ENCODE assay signal across 2 cellular contexts in the genomic region with DNA sequence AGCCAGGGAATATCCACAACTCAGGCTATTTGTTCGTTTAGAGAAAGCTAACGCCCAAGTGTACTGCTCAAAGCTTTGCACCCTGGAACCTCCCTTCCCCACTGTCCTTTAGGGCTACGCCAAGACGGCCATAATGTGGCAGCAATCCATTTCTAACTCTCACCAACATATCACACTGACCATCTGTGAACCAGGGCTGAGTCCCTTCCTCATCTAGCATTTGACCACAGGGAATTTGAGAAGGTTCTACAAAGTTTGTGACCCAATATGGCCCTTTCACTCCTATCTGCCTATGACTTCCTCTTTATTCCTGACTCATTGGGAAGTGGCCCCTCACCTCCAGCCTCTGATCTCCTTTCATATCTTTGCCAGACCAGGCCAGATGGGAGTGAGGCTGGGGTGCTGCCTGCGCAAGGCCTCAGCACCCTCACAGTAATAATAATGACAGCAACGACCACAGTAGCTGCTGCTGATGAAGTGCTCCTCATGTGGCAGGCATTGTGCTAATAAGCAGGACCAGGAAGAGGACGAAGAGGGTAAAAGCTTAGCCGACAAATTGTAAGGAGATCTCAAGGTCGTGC.
TF ChIP-seq lines count a peak whose summit lies in the region.

No MANE protein-coding gene starts in this region.

TF ChIP-seq in liver, 16 proteins besides CTCF, POLR2A, EP300 and RAD21:
- no peak for TF ChIP-seq YY1 (IDR thresholded peaks at IDR 0.05)
- peak; percentile 9 for TF ChIP-seq NR2F2 (IDR thresholded peaks at IDR 0.05)

TF ChIP-seq in HepG2, 621 proteins besides CTCF, POLR2A, EP300 and RAD21:
- TF ChIP-seq HNRNPL (IDR thresholded peaks at IDR 0.05; ENCODE audit: low read depth, low read length): no peak
- no peak for TF ChIP-seq FIP1L1 (IDR thresholded peaks at IDR 0.05; ENCODE audit: borderline replicate concordance, insufficient read depth, low read depth, low read length)
- TF ChIP-seq MYNN (CRISPR knock-in tag; IDR thresholded peaks at IDR 0.05; ENCODE audit: low read depth): no peak
- no peak for TF ChIP-seq ZNF180 (CRISPR knock-in tag; IDR thresholded peaks at IDR 0.05; ENCODE audit: borderline replicate concordance, low read depth)
- no peak for TF ChIP-seq ZNF552 (CRISPR knock-in tag; IDR thresholded peaks at IDR 0.05; ENCODE audit: borderline replicate concordance)
- TF ChIP-seq ZNF143 (CRISPR knock-in tag; IDR thresholded peaks at IDR 0.05): no peak
- no peak for TF ChIP-seq KDM2A (CRISPR knock-in tag; IDR thresholded peaks at IDR 0.05; ENCODE audit: borderline replicate concordance, low read depth)
- TF ChIP-seq ZNF350 (CRISPR knock-in tag; IDR thresholded peaks at IDR 0.05; ENCODE audit: borderline replicate concordance, low read depth): no peak
- TF ChIP-seq, protein P1, sequence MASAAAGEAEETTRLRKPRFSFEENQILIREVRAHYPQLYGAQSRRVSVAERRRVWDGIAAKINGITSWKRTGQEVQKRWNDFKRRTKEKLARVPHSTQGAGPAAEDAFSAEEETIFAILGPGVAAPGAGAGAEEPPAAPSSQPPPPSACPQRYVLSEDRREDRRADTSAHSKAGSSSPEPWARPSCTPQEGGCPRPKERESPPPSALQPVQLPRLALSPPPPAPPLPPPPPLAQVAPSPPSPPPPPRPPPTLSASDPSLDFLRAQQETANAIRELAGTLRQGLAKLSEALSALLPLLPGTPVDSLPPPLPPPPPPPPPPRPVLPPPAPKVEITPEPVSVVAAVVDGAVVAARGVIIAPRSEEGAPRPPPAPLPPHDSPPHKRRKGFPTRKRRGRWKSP (CRISPR knock-in tag; IDR thresholded peaks at IDR 0.05): no peak
- TF ChIP-seq EZH2 (conservative IDR thresholded peaks at IDR 0.05; ENCODE audit: low read depth, low read length): no peak
- TF ChIP-seq ZSCAN30 (CRISPR knock-in tag; IDR thresholded peaks at IDR 0.05): no peak
- TF ChIP-seq, protein P2, sequence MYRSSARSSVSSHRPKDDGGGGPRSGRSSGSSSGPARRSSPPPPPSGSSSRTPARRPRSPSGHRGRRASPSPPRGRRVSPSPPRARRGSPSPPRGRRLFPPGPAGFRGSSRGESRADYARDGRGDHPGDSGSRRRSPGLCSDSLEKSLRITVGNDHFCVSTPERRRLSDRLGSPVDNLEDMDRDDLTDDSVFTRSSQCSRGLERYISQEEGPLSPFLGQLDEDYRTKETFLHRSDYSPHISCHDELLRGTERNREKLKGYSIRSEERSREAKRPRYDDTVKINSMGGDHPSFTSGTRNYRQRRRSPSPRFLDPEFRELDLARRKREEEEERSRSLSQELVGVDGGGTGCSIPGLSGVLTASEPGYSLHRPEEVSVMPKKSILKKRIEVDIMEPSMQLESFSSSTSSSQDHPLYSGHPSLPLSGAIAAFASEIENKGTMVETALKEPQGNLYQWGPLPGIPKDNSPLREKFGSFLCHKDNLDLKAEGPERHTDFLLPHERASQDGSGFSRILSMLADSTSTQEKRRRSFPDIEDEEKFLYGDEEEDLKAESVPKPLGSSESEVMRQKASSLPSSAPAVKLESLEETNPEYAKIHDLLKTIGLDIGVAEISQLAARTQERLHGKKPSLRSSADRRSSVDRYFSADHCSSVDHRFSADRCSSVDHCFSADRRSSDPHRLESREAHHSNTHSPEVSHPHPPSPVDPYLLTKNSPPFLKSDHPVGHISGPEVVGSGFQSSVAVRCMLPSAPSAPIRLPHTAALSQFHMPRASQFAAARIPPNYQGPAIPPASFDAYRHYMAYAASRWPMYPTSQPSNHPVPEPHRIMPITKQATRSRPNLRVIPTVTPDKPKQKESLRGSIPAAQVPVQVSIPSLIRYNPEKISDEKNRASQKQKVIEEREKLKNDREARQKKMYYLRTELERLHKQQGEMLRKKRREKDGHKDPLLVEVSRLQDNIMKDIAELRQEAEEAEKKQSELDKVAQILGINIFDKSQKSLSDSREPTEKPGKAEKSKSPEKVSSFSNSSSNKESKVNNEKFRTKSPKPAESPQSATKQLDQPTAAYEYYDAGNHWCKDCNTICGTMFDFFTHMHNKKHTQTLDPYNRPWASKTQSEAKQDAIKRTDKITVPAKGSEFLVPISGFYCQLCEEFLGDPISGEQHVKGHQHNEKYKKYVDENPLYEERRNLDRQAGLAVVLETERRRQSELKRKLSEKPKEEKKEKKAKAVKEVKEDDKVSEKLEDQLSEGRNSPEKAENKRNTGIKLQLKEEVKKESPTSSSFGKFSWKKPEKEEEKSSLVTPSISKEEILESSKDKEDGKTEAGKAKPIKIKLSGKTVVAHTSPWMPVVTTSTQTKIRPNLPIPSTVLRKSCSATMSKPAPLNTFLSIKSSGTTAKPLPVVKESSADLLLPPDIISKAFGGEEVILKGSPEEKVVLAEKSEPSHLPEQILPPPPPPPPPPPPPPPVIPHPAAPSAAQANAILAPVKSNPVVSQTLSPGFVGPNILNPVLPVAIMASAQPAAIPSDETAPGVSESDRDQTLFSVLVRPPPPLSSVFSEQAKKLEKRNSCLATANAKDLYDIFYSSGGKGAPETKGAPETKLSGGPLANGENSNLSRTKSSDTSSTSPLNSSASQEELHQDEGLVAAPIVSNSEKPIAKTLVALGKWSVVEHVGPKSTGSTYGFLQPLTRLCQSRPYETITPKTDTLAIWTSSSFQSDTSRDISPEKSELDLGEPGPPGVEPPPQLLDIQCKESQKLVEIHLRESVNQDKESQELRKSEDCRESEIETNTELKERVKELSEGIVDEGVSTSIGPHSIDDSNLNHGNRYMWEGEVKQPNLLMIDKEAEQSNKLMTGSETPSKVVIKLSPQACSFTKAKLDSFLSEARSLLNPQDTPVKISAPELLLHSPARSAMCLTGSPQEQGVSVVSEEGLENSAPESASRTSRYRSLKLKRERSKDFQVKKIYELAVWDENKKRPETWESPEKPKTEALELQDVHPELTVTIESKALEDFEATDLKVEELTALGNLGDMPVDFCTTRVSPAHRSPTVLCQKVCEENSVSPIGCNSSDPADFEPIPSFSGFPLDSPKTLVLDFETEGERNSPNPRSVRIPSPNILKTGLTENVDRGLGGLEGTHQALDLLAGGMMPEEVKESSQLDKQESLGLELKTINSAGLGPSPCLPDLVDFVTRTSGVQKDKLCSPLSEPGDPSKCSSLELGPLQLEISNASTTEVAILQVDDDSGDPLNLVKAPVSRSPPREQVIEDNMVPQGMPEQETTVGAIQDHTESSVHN (CRISPR knock-in tag; IDR thresholded peaks at IDR 0.05): no peak
- TF ChIP-seq ZNF296 (CRISPR knock-in tag; conservative IDR thresholded peaks at IDR 0.05): no peak
- no peak for TF ChIP-seq TAF15 (IDR thresholded peaks at IDR 0.05; ENCODE audit: low read depth, low read length, poor library complexity, severe bottlenecking)
- TF ChIP-seq, protein P3, sequence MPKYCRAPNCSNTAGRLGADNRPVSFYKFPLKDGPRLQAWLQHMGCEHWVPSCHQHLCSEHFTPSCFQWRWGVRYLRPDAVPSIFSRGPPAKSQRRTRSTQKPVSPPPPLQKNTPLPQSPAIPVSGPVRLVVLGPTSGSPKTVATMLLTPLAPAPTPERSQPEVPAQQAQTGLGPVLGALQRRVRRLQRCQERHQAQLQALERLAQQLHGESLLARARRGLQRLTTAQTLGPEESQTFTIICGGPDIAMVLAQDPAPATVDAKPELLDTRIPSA (CRISPR knock-in tag; IDR thresholded peaks at IDR 0.05; ENCODE audit: borderline replicate concordance): no peak
- TF ChIP-seq NFYB (CRISPR knock-in tag; IDR thresholded peaks at IDR 0.05): no peak
- no peak for TF ChIP-seq ZSCAN31 (CRISPR knock-in tag; IDR thresholded peaks at IDR 0.05; ENCODE audit: low read depth)
- TF ChIP-seq ZNF674 (CRISPR knock-in tag; IDR thresholded peaks at IDR 0.05; ENCODE audit: low read depth): no peak
- TF ChIP-seq ZSCAN12 (CRISPR knock-in tag; IDR thresholded peaks at IDR 0.05): no peak
- TF ChIP-seq, protein P4, sequence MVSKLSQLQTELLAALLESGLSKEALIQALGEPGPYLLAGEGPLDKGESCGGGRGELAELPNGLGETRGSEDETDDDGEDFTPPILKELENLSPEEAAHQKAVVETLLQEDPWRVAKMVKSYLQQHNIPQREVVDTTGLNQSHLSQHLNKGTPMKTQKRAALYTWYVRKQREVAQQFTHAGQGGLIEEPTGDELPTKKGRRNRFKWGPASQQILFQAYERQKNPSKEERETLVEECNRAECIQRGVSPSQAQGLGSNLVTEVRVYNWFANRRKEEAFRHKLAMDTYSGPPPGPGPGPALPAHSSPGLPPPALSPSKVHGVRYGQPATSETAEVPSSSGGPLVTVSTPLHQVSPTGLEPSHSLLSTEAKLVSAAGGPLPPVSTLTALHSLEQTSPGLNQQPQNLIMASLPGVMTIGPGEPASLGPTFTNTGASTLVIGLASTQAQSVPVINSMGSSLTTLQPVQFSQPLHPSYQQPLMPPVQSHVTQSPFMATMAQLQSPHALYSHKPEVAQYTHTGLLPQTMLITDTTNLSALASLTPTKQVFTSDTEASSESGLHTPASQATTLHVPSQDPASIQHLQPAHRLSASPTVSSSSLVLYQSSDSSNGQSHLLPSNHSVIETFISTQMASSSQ (IDR thresholded peaks at IDR 0.05; ENCODE audit: low read depth): no peak
- TF ChIP-seq, protein P4 (CRISPR knock-in tag; IDR thresholded peaks at IDR 0.05; ENCODE audit: borderline replicate concordance): no peak
